9 cellular contexts compared by ENCODE assay signal in genomic region chr17:51000835-51001638, GRCh38.
DNase-seq lines count a peak whose midpoint lies in the region; ATAC-seq, FAIRE-seq and TF ChIP-seq lines count a peak whose summit lies in the region.
"Had no signal": no experiment of that assay in that cellular context is flagged by ENCODE, and none has a peak within 500 bp of the region (broad histone marks: within the 10 kb centered on the region; RNA-seq: fewer than 3 reads in every experiment).

No MANE protein-coding gene starts in this region.

- peak; percentile 52 for ATAC-seq in activated T-helper 17 cell treated with anti-CD3 and anti-CD28 coated beads, Interleukin-2, amount 50 U/mL, for 72 hours (replicated peaks)
- ATAC-seq in GM21381 (IDR thresholded peaks at IDR 0.05; ENCODE audit: unreplicated experiment) = no peak

- POLR2A ChIA-PET in CD4-positive, alpha-beta memory T cell (lab: Charles Lee; ENCODE audit: partially characterized antibody) = interaction anchor here (0.8 to 5.9 kb wide), 2 partner anchors 119 to 152 kb away, joined by 5 to 46 read pairs; partner anchors contain the start of genes NME1 and SPAG9

- H3K4me3 Mint-ChIP-seq in CD4-positive, alpha-beta memory T cell = no peak overlapping the region
- H3K4me3 Mint-ChIP-seq in activated T-helper 17 cell treated with anti-CD3 and anti-CD28 coated beads, Interleukin-2, amount 50 U/mL, for 72 hours = no peak overlapping the region

- no peak overlapping the region for H3K27ac ChIP-seq in CD4-positive, alpha-beta memory T cell (ENCODE audit: low read depth, low read length)
- H3K27ac ChIP-seq: neutrophil had no signal

- H3K36me3 ChIP-seq in CD4-positive, alpha-beta memory T cell (ENCODE audit: insufficient read depth, low read length) = peaks cover 31% of the 10 kb centered on the region

- H3K27me3 ChIP-seq in CD4-positive, alpha-beta memory T cell (ENCODE audit: insufficient read depth, low read length) = no peaks in the 10 kb centered on the region
- H3K27me3 ChIP-seq: neutrophil had no signal

- peaks cover 0 to 3% (median 1%) of the 10 kb centered on the region in 4 donors for H3K4me1 Mint-ChIP-seq in CD4-positive, alpha-beta memory T cell
- no peaks in the 10 kb centered on the region for H3K4me1 Mint-ChIP-seq in activated T-helper 17 cell treated with anti-CD3 and anti-CD28 coated beads, Interleukin-2, amount 50 U/mL, for 72 hours

- peak overlapping the region in 2 of 7 donors; percentile 2 to 23 for H3K27ac Mint-ChIP-seq in CD4-positive, alpha-beta memory T cell
- peak overlapping the region; percentile 74 for H3K27ac Mint-ChIP-seq in activated T-helper 17 cell treated with anti-CD3 and anti-CD28 coated beads, Interleukin-2, amount 50 U/mL, for 72 hours

- H3K4me3 ChIP-seq in CD4-positive, alpha-beta memory T cell (ENCODE audit: low read length in 2 of 2) = no peak overlapping the region

- no peaks in the 10 kb centered on the region for H3K4me1 ChIP-seq in CD4-positive, alpha-beta memory T cell (ENCODE audit: insufficient read depth, low read length)

- peak in 4 of 5 donors; percentile 62 to 68 (median 66) for DNase-seq in CD4-positive, alpha-beta memory T cell
- peak; percentile 31 for DNase-seq in H54 (ENCODE audit: insufficient read length, low spot score)
- peak; percentile 56 for DNase-seq in NCI-H2227 (lab: John Stamatoyannopoulos, UW; ENCODE audit: unreplicated experiment)
- DNase-seq in glomerular visceral epithelial cell (ENCODE audit: extremely low spot score) = peak; percentile 69
- DNase-seq in retina = peak; percentile 9
- no peak for DNase-seq in activated effector memory CD4-positive, alpha-beta T cell treated with anti-CD3 and anti-CD28 coated beads, Interleukin-2, amount 50 U/mL, for 16 hours

- intact Hi-C loops in CD4-positive, alpha-beta memory T cell (cut with micrococcal nuclease) = loop anchor here (1.0 to 5.0 kb wide), 4 partner anchors 55 to 259 kb away; partner anchors contain the start of genes MBTD1, NME1, NME2 and UTP18

- H3K27me3 Mint-ChIP-seq in CD4-positive, alpha-beta memory T cell = no peaks in the 10 kb centered on the region
- H3K27me3 Mint-ChIP-seq in activated T-helper 17 cell treated with anti-CD3 and anti-CD28 coated beads, Interleukin-2, amount 50 U/mL, for 72 hours = no peaks in the 10 kb centered on the region

- CTCF ChIA-PET in CD4-positive, alpha-beta memory T cell (lab: Charles Lee; ENCODE audit: partially characterized antibody) = interaction anchor here (0.6 to 9.2 kb wide), 21 partner anchors 10 to 151 kb away, joined by 3 to 161 read pairs (median 4); partner anchors contain the start of genes NME1 and SPAG9

- no peak for TF ChIP-seq POLR2A in H54 (IDR thresholded peaks at IDR 0.05; ENCODE audit: low read depth, low read length)

- peak; percentile 94 for FAIRE-seq in H54 (lab: Jason Lieb, UNC)

- H3K36me3 Mint-ChIP-seq in CD4-positive, alpha-beta memory T cell = peaks cover 25 to 54% of the 10 kb centered on the region in 2 donors
- peaks cover 94% of the 10 kb centered on the region for H3K36me3 Mint-ChIP-seq in activated T-helper 17 cell treated with anti-CD3 and anti-CD28 coated beads, Interleukin-2, amount 50 U/mL, for 72 hours (ENCODE audit: low read depth)

- no peaks in the 10 kb centered on the region for H3K9me3 ChIP-seq in CD4-positive, alpha-beta memory T cell (ENCODE audit: control insufficient read depth in 1 of 2, low read length in 2 of 2)
- H3K9me3 ChIP-seq: neutrophil had no signal

- H3K9me3 Mint-ChIP-seq in CD4-positive, alpha-beta memory T cell = no peaks in the 10 kb centered on the region
- no peaks in the 10 kb centered on the region for H3K9me3 Mint-ChIP-seq in activated T-helper 17 cell treated with anti-CD3 and anti-CD28 coated beads, Interleukin-2, amount 50 U/mL, for 72 hours
